In the genomic region with DNA sequence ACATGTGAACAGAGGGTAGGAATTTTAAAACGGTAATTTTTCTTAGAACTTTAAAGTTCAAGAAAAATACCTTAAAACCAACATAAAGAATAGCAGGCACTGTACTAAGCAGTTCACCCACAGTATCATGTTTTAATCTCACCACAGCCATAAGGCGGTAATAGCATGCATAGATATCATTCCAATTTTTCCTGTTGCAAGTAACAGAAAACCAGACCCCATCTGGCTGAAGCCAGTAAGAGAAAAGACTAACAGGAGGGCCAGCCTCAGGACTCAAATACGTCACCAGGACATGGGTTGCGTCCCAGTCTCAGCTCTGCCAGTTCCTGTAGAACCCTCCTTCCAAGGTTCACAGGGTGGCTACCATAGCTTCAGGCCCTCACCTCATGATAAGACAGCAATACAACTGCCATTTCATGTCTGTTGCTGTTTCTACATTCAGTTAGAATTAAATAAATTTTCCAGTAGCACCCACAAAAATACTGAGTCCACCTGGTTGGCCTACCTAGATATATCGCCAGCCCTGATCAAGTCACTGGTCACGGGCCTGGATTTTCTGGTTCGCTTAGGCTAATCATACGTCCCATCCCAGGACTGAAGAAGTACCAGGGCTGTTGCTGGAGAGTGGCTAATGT, we compare ENCODE assay signal across 15 cellular contexts. TPM values are rescaled to one million over a fixed set of nuclear protein-coding genes. Genes with fewer than 3 reads are reported as not detected.
DNase-seq lines count a peak whose midpoint lies in the region; ATAC-seq, FAIRE-seq and TF ChIP-seq lines count a peak whose summit lies in the region.
"Had no signal": no experiment of that assay in that cellular context is flagged by ENCODE, and none has a peak within 500 bp of the region (broad histone marks: within the 10 kb centered on the region; RNA-seq: fewer than 3 reads in every experiment).

No MANE protein-coding gene starts in this region.

- H3K9ac ChIP-seq in GM12878 (ENCODE audit: control insufficient read depth, insufficient read depth, low read length): no peak overlapping the region

- no peak for FAIRE-seq in GM12878 (lab: Jason Lieb, UNC)

- RAD21 ChIA-PET in GM12878 (lab: Charles Lee; ENCODE audit: unreplicated experiment): no interaction called here

- in situ Hi-C loops in GM12878 (cut with MboI): no loop called here

- SMC1A ChIA-PET in GM12878 (lab: Charles Lee; ENCODE audit: uncharacterized antibody, unreplicated experiment): no interaction called here

- TF ChIP-seq RAD21 in GM12878 (IDR thresholded peaks at IDR 0.05; ENCODE audit: insufficient read depth, low read depth, low read length): no peak

- H3K9me3 ChIP-seq in GM12878 (replicated peaks; ENCODE audit: control insufficient read depth, insufficient read depth, low read length): no peaks in the 10 kb centered on the region
- H3K9me3 ChIP-seq: sigmoid colon, suprapubic skin had no signal

- TF ChIP-seq CTCF in NB4 (IDR thresholded peaks at IDR 0.05; ENCODE audit: low read depth, low read length) (no peak), GM12878 (IDR thresholded peaks at IDR 0.05 in 2 of 3, conservative IDR thresholded peaks at IDR 0.05 in 1 of 3; ENCODE audit: control insufficient read depth in 2 of 3, extremely low read depth in 1 of 3, insufficient read depth in 1 of 3, low read depth in 3 of 3, low read length in 3 of 3) (no peak)

- H3K36me3 Mint-ChIP-seq in activated naive CD4-positive, alpha-beta T cell treated with anti-CD3 and anti-CD28 coated beads, Interleukin-2, amount 50 U/mL, for 24 hours: peaks cover 4% of the 10 kb centered on the region
- peaks cover 21% of the 10 kb centered on the region for H3K36me3 Mint-ChIP-seq in stimulated activated memory B cell treated with anti-CD40 and anti-IgM and Interleukin-4, amounts not matched to agents 10 μg/mL and 1 μg/mL and 100 μg/mL, for 72 hours

- peaks cover 42% of the 10 kb centered on the region for H3K27me3 Mint-ChIP-seq in activated naive CD4-positive, alpha-beta T cell treated with anti-CD3 and anti-CD28 coated beads, Interleukin-2, amount 50 U/mL, for 24 hours
- no peaks in the 10 kb centered on the region for H3K27me3 Mint-ChIP-seq in stimulated activated memory B cell treated with anti-CD40 and anti-IgM and Interleukin-4, amounts not matched to agents 10 μg/mL and 1 μg/mL and 100 μg/mL, for 72 hours

- no peaks in the 10 kb centered on the region for H3K36me3 ChIP-seq in GM12878 (ENCODE audit: control insufficient read depth in 2 of 2, insufficient read depth in 2 of 2, low read length in 1 of 2)
- H3K36me3 ChIP-seq: sigmoid colon, suprapubic skin had no signal

- POLR2A ChIA-PET in GM12878 (lab: Charles Lee): interaction anchor here (1.3 kb wide), 1 partner anchor 142 kb away, joined by 3 read pairs; no protein-coding TSS in a partner anchor

- peaks cover 7% of the 10 kb centered on the region for H3K4me1 ChIP-seq in GM12878 (ENCODE audit: control insufficient read depth, insufficient read depth, low read length)

- intact Hi-C loops in GM12878 (cut with micrococcal nuclease; ENCODE audit: unreplicated experiment): no loop called here

- BruUV-seq in GM12878 (replicated peaks; lab: Mats Ljungman, UMichigan): no TSS peak

- no peak for DNase-seq in activated naive CD4-positive, alpha-beta T cell treated with anti-CD3 and anti-CD28 coated beads, Interleukin-2, amount 50 U/mL, for 16 hours
- peak; percentile 38 for DNase-seq in NB4 (ENCODE audit: low read depth)
- no peak for DNase-seq in GM12878 (ENCODE audit: low read depth, low spot score)
- DNase-seq in NCI-H2029 treated with DMSO at 0.1 percent for 48 hours (lab: John Stamatoyannopoulos, UW): no peak
- DNase-seq: central memory CD4-positive, alpha-beta T cell; effector memory CD4-positive, alpha-beta T cell; MV-4-11; sigmoid colon; stimulated activated CD4-positive, alpha-beta T cell treated with anti-CD3 and anti-CD28 coated beads, Interleukin-2, amount 100 ng/mL, for 48 hours had no signal

- WGBS in GM12878 (ENCODE audit: insufficient coverage, insufficient replicate concordance, low lambda C conversion rate, missing lambda C conversion rate): 98% methylated on average over 8 of the region's 8 CpGs

- no peaks in the 10 kb centered on the region for H3K27me3 ChIP-seq in GM12878 (replicated peaks in 1 of 2; ENCODE audit: control insufficient read depth in 2 of 2, insufficient read depth in 2 of 2, low read length in 1 of 2)
- H3K27me3 ChIP-seq: hepatocyte, suprapubic skin had no signal

- H3K4me2 ChIP-seq in GM12878 (ENCODE audit: control insufficient read depth, insufficient read depth): peak overlapping the region; percentile 28
- H3K4me2 ChIP-seq: hepatocyte had no signal

- peak overlapping the region; percentile 33 for H3K4me3 Mint-ChIP-seq in activated naive CD4-positive, alpha-beta T cell treated with anti-CD3 and anti-CD28 coated beads, Interleukin-2, amount 50 U/mL, for 24 hours
- peak overlapping the region; percentile 92 for H3K4me3 Mint-ChIP-seq in stimulated activated memory B cell treated with anti-CD40 and anti-IgM and Interleukin-4, amounts not matched to agents 10 μg/mL and 1 μg/mL and 100 μg/mL, for 72 hours

- TF ChIP-seq POLR2A in NB4 (IDR thresholded peaks at IDR 0.05; ENCODE audit: extremely low read depth, insufficient read length) (no peak), GM12878 (IDR thresholded peaks at IDR 0.05; ENCODE audit: low read depth, low read length) (no peak)

- H3K9me3 Mint-ChIP-seq in activated naive CD4-positive, alpha-beta T cell treated with anti-CD3 and anti-CD28 coated beads, Interleukin-2, amount 50 U/mL, for 24 hours: peaks cover 5% of the 10 kb centered on the region
- peaks cover 7% of the 10 kb centered on the region for H3K9me3 Mint-ChIP-seq in stimulated activated memory B cell treated with anti-CD40 and anti-IgM and Interleukin-4, amounts not matched to agents 10 μg/mL and 1 μg/mL and 100 μg/mL, for 72 hours

- H3K79me2 ChIP-seq in GM12878 (ENCODE audit: control insufficient read depth, insufficient read depth, low read length): peaks cover 17% of the 10 kb centered on the region

- TF ChIP-seq EP300 in GM12878 (IDR thresholded peaks at IDR 0.05; ENCODE audit: borderline replicate concordance in 1 of 2, control insufficient read depth in 1 of 2, low read depth in 2 of 2, low read length in 2 of 2): no peak

- peaks cover 9% of the 10 kb centered on the region for H3K4me1 Mint-ChIP-seq in activated naive CD4-positive, alpha-beta T cell treated with anti-CD3 and anti-CD28 coated beads, Interleukin-2, amount 50 U/mL, for 24 hours
- peaks cover 29% of the 10 kb centered on the region for H3K4me1 Mint-ChIP-seq in stimulated activated memory B cell treated with anti-CD40 and anti-IgM and Interleukin-4, amounts not matched to agents 10 μg/mL and 1 μg/mL and 100 μg/mL, for 72 hours

- H3K27ac ChIP-seq in GM12878 (ENCODE audit: control insufficient read depth, insufficient read depth): no peak overlapping the region
- H3K27ac ChIP-seq: hepatocyte, sigmoid colon, suprapubic skin had no signal

- peak overlapping the region; percentile 57 for H3K4me3 ChIP-seq in NB4 (ENCODE audit: low read depth, low read length)
- peak overlapping the region; percentile 1; the same call in 1 of the 2 replicates for H3K4me3 ChIP-seq in GM12878
- H3K4me3 ChIP-seq: hepatocyte, sigmoid colon, suprapubic skin had no signal

- no peak overlapping the region for H3K27ac Mint-ChIP-seq in activated naive CD4-positive, alpha-beta T cell treated with anti-CD3 and anti-CD28 coated beads, Interleukin-2, amount 50 U/mL, for 24 hours
- H3K27ac Mint-ChIP-seq in stimulated activated memory B cell treated with anti-CD40 and anti-IgM and Interleukin-4, amounts not matched to agents 10 μg/mL and 1 μg/mL and 100 μg/mL, for 72 hours: no peak overlapping the region

- ATAC-seq in GM12878 (no peak), GM18909 (IDR thresholded peaks at IDR 0.05; ENCODE audit: poor library complexity, unreplicated experiment) (no peak), HG02610 (IDR thresholded peaks at IDR 0.05; ENCODE audit: unreplicated experiment) (no peak)
- ATAC-seq in stimulated activated memory B cell treated with anti-CD40 and anti-IgM and Interleukin-4, amounts not matched to agents 10 μg/mL and 1 μg/mL and 100 μg/mL, for 72 hours: no peak

- CTCF ChIA-PET in GM12878 (lab: Yijun Ruan, JAX): no interaction called here

- no peak overlapping the region for H2AFZ ChIP-seq in GM12878 (ENCODE audit: control insufficient read depth, low read depth, low read length)
- H2AFZ ChIP-seq: hepatocyte had no signal

- no peaks in the 10 kb centered on the region for H4K20me1 ChIP-seq in GM12878 (ENCODE audit: control insufficient read depth, insufficient read depth)

TF ChIP-seq in GM12878, 131 proteins besides CTCF, POLR2A, EP300 and RAD21 (continues in another document):
- no peak for TF ChIP-seq CBX5 (IDR thresholded peaks at IDR 0.05; ENCODE audit: low read depth)
- TF ChIP-seq JUND (IDR thresholded peaks at IDR 0.05; ENCODE audit: low read depth, low read length): no peak
- no peak for TF ChIP-seq IRF4 (IDR thresholded peaks at IDR 0.05; ENCODE audit: low read depth, low read length)
- TF ChIP-seq, protein P1, sequence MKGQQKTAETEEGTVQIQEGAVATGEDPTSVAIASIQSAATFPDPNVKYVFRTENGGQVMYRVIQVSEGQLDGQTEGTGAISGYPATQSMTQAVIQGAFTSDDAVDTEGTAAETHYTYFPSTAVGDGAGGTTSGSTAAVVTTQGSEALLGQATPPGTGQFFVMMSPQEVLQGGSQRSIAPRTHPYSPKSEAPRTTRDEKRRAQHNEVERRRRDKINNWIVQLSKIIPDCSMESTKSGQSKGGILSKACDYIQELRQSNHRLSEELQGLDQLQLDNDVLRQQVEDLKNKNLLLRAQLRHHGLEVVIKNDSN (IDR thresholded peaks at IDR 0.05; ENCODE audit: borderline replicate concordance, extremely low read length, insufficient read depth, low read depth, low read length): no peak

RNA-seq across cellular contexts. Expression of a gene that starts 2.0 kb away (rescaled TPM):
- total RNA-seq in GM12878 (2013; cell fraction: nucleolus; rRNA removed): 4.0 and 4.6 TPM in 2 replicates
- 2.5 and 4.7 TPM in 2 replicates for total RNA-seq in GM12878 (2014; rRNA removed)
- 2.6 and 3.5 TPM in 2 replicates for total RNA-seq in GM12878 (2014; rRNA removed; fragmentation: Illumina TruSeq; extraction: Trizol)
- total RNA-seq in GM12878 (2021): 3.2 and 3.7 TPM in 2 replicates
- polyA plus RNA-seq in GM12878 (2011; ENCODE audit: low read depth): 2.6 TPM
- polyA plus RNA-seq in GM12878 (2011; rRNA removed): 3.0 and 4.7 TPM in 2 replicates
- polyA plus RNA-seq in GM12878 (2011; cell fraction: cytosol; rRNA removed): 1.6 and 1.9 TPM in 2 replicates
- polyA plus RNA-seq in GM12878 (2011; cell fraction: nucleus; rRNA removed): 2.5 and 3.3 TPM in 2 replicates
- polyA plus RNA-seq in GM12878 (2012): 2.7 and 3.9 TPM in 2 replicates
- 5.1 and 7.2 TPM in 2 replicates for polyA plus RNA-seq in GM12878 (2014; fragmentation: Illumina TruSeq; extraction: Trizol)
- polyA plus RNA-seq in GM12878 (2014; fragmentation: Nextera tagmentation; extraction: Ambion mirVana): 1 to 10 TPM; 3.7 TPM
- 4.5 and 5.5 TPM in 2 replicates for polyA plus RNA-seq in GM12878 (2014; rRNA removed)
- polyA plus RNA-seq in GM12878 (2016; fragmentation: Nextera tagmentation; extraction: Ambion mirVana): 1 to 10 TPM; 6.2 to 7.2 TPM
- polyA minus RNA-seq in GM12878 (2011; rRNA and poly(A)+ RNA removed): 0.88 and 1.6 TPM in 2 replicates
- polyA minus RNA-seq in GM12878 (2011; cell fraction: cytosol; rRNA and poly(A)+ RNA removed): 0.80 TPM in 1 of 2 replicates, not detected in the other
- polyA minus RNA-seq in GM12878 (2011; cell fraction: nucleus; rRNA and poly(A)+ RNA removed): 1.2 and 2.4 TPM in 2 replicates
